ENCODE assay signal across 2 cellular contexts in the genomic region with DNA sequence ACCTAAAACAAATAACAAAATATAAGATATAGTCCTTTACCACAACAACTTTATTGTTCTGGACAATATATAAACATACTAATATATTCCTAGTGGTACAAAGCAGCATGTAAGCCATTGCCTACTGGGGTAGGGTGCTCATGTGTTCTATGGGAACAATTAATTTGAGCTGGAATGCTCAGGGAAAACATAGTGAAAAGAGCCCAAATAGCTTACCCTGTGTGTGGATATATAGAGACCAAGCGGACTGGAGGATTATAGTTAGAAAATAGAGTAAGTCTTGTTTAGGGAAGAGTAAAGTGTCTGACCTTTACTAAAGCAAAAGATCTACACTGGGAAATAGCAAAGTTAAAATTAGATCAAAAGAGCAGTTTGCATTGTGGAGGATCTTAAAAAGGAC.
A peak's percentile ranks its signal among the peaks of the same experiment; 100 is the strongest.
TF ChIP-seq lines count a peak whose summit lies in the region.

No MANE protein-coding gene starts in this region.

TF ChIP-seq in WTC11, 78 proteins besides CTCF, POLR2A, EP300 and RAD21 (continued from another document):
- TF ChIP-seq, protein P1, sequence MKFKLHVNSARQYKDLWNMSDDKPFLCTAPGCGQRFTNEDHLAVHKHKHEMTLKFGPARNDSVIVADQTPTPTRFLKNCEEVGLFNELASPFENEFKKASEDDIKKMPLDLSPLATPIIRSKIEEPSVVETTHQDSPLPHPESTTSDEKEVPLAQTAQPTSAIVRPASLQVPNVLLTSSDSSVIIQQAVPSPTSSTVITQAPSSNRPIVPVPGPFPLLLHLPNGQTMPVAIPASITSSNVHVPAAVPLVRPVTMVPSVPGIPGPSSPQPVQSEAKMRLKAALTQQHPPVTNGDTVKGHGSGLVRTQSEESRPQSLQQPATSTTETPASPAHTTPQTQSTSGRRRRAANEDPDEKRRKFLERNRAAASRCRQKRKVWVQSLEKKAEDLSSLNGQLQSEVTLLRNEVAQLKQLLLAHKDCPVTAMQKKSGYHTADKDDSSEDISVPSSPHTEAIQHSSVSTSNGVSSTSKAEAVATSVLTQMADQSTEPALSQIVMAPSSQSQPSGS (CRISPR knock-in tag; IDR thresholded peaks at IDR 0.05; ENCODE audit: borderline replicate concordance, low read depth), result no peak

TF ChIP-seq in H1, 55 proteins besides CTCF, POLR2A, EP300 and RAD21 (continued from another document):
- TF ChIP-seq, protein P2, sequence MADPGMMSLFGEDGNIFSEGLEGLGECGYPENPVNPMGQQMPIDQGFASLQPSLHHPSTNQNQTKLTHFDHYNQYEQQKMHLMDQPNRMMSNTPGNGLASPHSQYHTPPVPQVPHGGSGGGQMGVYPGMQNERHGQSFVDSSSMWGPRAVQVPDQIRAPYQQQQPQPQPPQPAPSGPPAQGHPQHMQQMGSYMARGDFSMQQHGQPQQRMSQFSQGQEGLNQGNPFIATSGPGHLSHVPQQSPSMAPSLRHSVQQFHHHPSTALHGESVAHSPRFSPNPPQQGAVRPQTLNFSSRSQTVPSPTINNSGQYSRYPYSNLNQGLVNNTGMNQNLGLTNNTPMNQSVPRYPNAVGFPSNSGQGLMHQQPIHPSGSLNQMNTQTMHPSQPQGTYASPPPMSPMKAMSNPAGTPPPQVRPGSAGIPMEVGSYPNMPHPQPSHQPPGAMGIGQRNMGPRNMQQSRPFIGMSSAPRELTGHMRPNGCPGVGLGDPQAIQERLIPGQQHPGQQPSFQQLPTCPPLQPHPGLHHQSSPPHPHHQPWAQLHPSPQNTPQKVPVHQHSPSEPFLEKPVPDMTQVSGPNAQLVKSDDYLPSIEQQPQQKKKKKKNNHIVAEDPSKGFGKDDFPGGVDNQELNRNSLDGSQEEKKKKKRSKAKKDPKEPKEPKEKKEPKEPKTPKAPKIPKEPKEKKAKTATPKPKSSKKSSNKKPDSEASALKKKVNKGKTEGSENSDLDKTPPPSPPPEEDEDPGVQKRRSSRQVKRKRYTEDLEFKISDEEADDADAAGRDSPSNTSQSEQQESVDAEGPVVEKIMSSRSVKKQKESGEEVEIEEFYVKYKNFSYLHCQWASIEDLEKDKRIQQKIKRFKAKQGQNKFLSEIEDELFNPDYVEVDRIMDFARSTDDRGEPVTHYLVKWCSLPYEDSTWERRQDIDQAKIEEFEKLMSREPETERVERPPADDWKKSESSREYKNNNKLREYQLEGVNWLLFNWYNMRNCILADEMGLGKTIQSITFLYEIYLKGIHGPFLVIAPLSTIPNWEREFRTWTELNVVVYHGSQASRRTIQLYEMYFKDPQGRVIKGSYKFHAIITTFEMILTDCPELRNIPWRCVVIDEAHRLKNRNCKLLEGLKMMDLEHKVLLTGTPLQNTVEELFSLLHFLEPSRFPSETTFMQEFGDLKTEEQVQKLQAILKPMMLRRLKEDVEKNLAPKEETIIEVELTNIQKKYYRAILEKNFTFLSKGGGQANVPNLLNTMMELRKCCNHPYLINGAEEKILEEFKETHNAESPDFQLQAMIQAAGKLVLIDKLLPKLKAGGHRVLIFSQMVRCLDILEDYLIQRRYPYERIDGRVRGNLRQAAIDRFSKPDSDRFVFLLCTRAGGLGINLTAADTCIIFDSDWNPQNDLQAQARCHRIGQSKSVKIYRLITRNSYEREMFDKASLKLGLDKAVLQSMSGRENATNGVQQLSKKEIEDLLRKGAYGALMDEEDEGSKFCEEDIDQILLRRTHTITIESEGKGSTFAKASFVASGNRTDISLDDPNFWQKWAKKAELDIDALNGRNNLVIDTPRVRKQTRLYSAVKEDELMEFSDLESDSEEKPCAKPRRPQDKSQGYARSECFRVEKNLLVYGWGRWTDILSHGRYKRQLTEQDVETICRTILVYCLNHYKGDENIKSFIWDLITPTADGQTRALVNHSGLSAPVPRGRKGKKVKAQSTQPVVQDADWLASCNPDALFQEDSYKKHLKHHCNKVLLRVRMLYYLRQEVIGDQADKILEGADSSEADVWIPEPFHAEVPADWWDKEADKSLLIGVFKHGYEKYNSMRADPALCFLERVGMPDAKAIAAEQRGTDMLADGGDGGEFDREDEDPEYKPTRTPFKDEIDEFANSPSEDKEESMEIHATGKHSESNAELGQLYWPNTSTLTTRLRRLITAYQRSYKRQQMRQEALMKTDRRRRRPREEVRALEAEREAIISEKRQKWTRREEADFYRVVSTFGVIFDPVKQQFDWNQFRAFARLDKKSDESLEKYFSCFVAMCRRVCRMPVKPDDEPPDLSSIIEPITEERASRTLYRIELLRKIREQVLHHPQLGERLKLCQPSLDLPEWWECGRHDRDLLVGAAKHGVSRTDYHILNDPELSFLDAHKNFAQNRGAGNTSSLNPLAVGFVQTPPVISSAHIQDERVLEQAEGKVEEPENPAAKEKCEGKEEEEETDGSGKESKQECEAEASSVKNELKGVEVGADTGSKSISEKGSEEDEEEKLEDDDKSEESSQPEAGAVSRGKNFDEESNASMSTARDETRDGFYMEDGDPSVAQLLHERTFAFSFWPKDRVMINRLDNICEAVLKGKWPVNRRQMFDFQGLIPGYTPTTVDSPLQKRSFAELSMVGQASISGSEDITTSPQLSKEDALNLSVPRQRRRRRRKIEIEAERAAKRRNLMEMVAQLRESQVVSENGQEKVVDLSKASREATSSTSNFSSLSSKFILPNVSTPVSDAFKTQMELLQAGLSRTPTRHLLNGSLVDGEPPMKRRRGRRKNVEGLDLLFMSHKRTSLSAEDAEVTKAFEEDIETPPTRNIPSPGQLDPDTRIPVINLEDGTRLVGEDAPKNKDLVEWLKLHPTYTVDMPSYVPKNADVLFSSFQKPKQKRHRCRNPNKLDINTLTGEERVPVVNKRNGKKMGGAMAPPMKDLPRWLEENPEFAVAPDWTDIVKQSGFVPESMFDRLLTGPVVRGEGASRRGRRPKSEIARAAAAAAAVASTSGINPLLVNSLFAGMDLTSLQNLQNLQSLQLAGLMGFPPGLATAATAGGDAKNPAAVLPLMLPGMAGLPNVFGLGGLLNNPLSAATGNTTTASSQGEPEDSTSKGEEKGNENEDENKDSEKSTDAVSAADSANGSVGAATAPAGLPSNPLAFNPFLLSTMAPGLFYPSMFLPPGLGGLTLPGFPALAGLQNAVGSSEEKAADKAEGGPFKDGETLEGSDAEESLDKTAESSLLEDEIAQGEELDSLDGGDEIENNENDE (IDR thresholded peaks at IDR 0.05; ENCODE audit: insufficient replicate concordance, low read length), result peak; percentile 27
- no peak for TF ChIP-seq SP1 (IDR thresholded peaks at IDR 0.05; ENCODE audit: low read depth, low read length)
- no peak for TF ChIP-seq MAFK (IDR thresholded peaks at IDR 0.05; ENCODE audit: low read depth, low read length)
- no peak for TF ChIP-seq CBX5 (IDR thresholded peaks at IDR 0.05; ENCODE audit: low read depth, low read length)
